Comparison of ENCODE assay signal across 14 cellular contexts in the genomic region with DNA sequence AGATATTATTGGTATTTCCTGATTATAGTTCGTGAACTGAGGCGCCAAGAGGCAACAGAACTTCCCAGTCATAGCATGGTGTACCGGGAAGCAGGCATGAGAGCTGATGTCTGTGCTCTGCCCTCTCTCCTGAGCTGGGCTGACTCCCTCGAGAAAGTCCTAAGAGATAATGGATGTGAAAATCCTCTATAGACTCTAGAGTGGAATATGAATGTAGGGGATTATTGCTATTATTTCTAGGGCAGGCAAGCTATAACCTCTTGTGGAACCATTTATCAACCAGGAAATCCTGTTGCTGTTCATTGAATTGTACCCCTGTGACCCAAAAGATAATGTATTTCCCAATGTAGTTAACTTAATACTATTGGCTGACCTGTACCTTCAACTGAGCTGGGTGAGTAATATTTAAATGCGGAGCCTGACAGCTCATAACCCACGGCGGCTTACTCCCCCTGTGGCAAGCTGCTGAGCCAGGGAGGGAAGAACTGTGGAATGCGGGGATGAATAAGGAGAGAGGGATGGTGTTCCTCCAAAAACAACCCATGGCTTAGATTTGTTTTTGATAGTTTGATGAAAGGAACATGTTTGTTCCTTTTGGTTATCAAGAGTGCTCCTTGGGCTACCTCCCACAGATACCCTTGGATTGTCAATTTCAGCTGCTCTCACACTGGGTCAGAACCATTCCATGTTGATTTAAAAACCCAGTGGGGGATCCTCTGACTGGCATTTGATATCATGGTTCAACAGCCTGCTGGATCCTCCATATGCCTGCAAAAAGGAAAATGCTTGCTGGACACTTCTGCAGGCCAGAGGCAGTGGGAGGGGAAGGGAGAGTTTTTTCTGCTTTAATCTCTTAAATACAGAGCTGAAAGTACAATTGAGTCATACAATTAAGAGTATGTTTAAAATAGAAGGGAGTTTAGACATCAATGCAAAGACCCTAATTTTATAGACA.
A peak's percentile ranks its signal among the peaks of the same experiment; 100 is the strongest.
DNase-seq lines count a peak whose midpoint lies in the region; ATAC-seq and FAIRE-seq lines count a peak whose summit lies in the region.
"Had no signal": no experiment of that assay in that cellular context is flagged by ENCODE, and none has a peak within 500 bp of the region (broad histone marks: within the 10 kb centered on the region; RNA-seq: fewer than 3 reads in every experiment).

No MANE protein-coding gene starts in this region.

- H3K4me3 ChIP-seq in right cardiac atrium (ENCODE audit: low read length) = no peak overlapping the region
- H3K4me3 ChIP-seq: left ventricle myocardium inferior, Peyer's patch, right atrium auricular region had no signal

- peak; percentile 60 to 72 for ATAC-seq in right cardiac atrium
- ATAC-seq: effector memory CD8-positive, alpha-beta T cell had no signal

- DNase-seq in right cardiac atrium = no peak
- no peak for DNase-seq in cardiac septum (ENCODE audit: low spot score)
- peak; percentile 82 for DNase-seq in astrocyte of the hippocampus (ENCODE audit: low read depth, low spot score)
- peak; percentile 10 for DNase-seq in iPS-NIHi11 (ENCODE audit: low spot score)
- DNase-seq in urothelium cell line (ENCODE audit: low spot score) = peak; percentile 21
- DNase-seq in posterior cingulate gyrus = no peak
- DNase-seq in HUDEP-2 (lab: John Stamatoyannopoulos, UW; ENCODE audit: unreplicated experiment in 76 of 76) = no peak
- no peak for DNase-seq in NCI-H2107 treated with DMSO at 0.1 percent for 48 hours (lab: John Stamatoyannopoulos, UW; ENCODE audit: unreplicated experiment)
- DNase-seq: AML-193; effector memory CD8-positive, alpha-beta T cell; left ventricle myocardium inferior; NCI-H2029 treated with DMSO at 0.1 percent for 48 hours; Peyer's patch had no signal

- 44% methylated on average over 8 of the region's 8 CpGs for whole genome bisulfite sequencing in right cardiac atrium

- no peaks in the 10 kb centered on the region for H3K9me3 ChIP-seq in right cardiac atrium (ENCODE audit: control insufficient read depth, low read length)
- H3K9me3 ChIP-seq: left ventricle myocardium inferior, Peyer's patch, right atrium auricular region had no signal

- intact Hi-C loops in right cardiac atrium (cut with DNase I) = no loop called here
- intact Hi-C loops in cardiac septum (cut with DNase I) = loop anchor here (10.0 kb wide), 1 partner anchor 312 kb away; no protein-coding TSS in a partner anchor
- intact Hi-C loops in posterior cingulate gyrus (cut with DNase I) = no loop called here

- no peaks in the 10 kb centered on the region for H3K27me3 ChIP-seq in right cardiac atrium (ENCODE audit: control insufficient read depth, insufficient read depth)
- H3K27me3 ChIP-seq: Peyer's patch, right atrium auricular region had no signal

- H3K27ac ChIP-seq in right cardiac atrium (ENCODE audit: low read length) = no peak overlapping the region
- H3K27ac ChIP-seq: left ventricle myocardium inferior, Peyer's patch, right atrium auricular region had no signal

- no peak for FAIRE-seq in urothelium cell line (lab: Jason Lieb, UNC)

- H3K4me1 ChIP-seq in right cardiac atrium (ENCODE audit: control insufficient read depth, insufficient read depth, low read length) = peaks cover 3% of the 10 kb centered on the region
- H3K4me1 ChIP-seq: left ventricle myocardium inferior, Peyer's patch, right atrium auricular region had no signal

Comparison
In these comparisons a context has a peak if more than half of its experiments do, and no peak if none do; other contexts are left out.
1. DNase-seq: peak in astrocyte of the hippocampus (single experiment), iPS-NIHi11 (single experiment) and urothelium cell line (single experiment); none in right cardiac atrium (0 of 3), cardiac septum (single experiment), posterior cingulate gyrus (0 of 10), HUDEP-2 (0 of 76) and NCI-H2107 treated with DMSO at 0.1 percent for 48 hours (single experiment).